Comparison of ENCODE assay signal across 8 cellular contexts in the genomic region with DNA sequence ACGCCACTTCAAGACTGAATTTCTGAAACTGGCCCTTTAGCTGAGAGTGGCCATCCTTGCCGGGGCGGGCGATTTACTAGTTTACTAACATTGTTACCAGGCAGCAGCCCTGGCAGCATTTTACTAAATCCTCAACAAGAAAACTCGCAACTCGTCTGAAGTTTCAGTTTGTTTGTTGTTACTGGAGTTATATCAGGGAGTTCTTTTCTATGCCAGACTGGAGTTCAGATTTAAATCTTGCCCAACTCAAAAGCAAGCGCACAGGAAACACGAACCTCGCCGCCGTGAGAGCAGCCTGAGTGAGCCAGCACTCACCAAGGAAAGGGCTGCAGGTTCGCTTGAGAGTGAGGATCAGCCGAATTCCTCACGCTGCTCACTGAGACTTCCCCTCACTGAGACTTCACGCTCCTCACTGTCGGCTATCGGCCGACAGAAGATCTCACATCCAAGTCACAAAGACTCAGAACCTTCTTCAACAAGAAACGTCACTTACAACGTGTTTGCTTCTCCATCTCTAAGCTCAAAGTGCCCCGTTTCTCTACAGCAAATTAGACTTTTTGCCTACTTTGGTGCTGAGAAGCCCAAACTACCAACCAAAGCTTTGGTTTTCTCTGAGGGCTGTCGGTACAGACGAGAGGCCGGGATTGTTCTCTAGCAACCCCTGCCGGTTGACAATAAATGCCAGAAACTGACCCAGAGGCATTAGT.
DNase-seq lines count a peak whose midpoint lies in the region; ATAC-seq and TF ChIP-seq lines count a peak whose summit lies in the region.

No MANE protein-coding gene starts in this region.

- intact Hi-C loops in colonic mucosa (cut with DNase I), result loop anchor here (5.0 to 10.0 kb wide), 2 partner anchors 73 to 220 kb away; no protein-coding TSS in a partner anchor

- H3K27ac Mint-ChIP-seq in CD4-positive, CD25-positive, alpha-beta regulatory T cell, result peak overlapping the region; percentile 57 to 87 (median 61)
- H3K27ac Mint-ChIP-seq in IgD-negative memory B cell, result peak overlapping the region in 1 of 3 donors; percentile 0

- TF ChIP-seq CTCF in colonic mucosa (IDR thresholded peaks at IDR 0.05), result peak; percentile 69

- no peaks in the 10 kb centered on the region for H3K36me3 ChIP-seq in CD4-positive, CD25-positive, alpha-beta regulatory T cell (ENCODE audit: control insufficient read depth, insufficient read depth, low read length)
- H3K36me3 ChIP-seq in colonic mucosa, result no peaks in the 10 kb centered on the region

- H3K9me3 Mint-ChIP-seq in CD4-positive, CD25-positive, alpha-beta regulatory T cell, result no peaks in the 10 kb centered on the region
- H3K9me3 Mint-ChIP-seq in IgD-negative memory B cell, result no peaks in the 10 kb centered on the region

- DNase-seq in CD4-positive, CD25-positive, alpha-beta regulatory T cell, result peak; percentile 46 to 86 (median 72)
- peak; percentile 61 to 68 for DNase-seq in activated CD4-positive, alpha-beta T cell treated with anti-CD3 and anti-CD28 coated beads for 4 hours
- DNase-seq in colonic mucosa, result peak; percentile 69
- peak; percentile 75 for DNase-seq in left lobe of liver (ENCODE audit: low spot score)
- peak; percentile 51 for DNase-seq in stimulated activated CD4-positive, alpha-beta T cell treated with anti-CD3 and anti-CD28 coated beads, Interleukin-4, amount 100 ng/mL, for 1 hour
- DNase-seq in GF-D8 (lab: John Stamatoyannopoulos, UW), result no peak

- peak overlapping the region; percentile 89 for H3K4me3 ChIP-seq in CD4-positive, CD25-positive, alpha-beta regulatory T cell (ENCODE audit: low read depth, low read length)
- peak overlapping the region; percentile 30 for H3K4me3 ChIP-seq in colonic mucosa

- peak overlapping the region; percentile 30 for H3K27ac ChIP-seq in CD4-positive, CD25-positive, alpha-beta regulatory T cell (ENCODE audit: insufficient read depth, low read length, poor library complexity, severe bottlenecking)
- no peak overlapping the region for H3K27ac ChIP-seq in colonic mucosa

- ATAC-seq in CD4-positive, CD25-positive, alpha-beta regulatory T cell (ENCODE audit: low read depth in 2 of 2), result peak; percentile 88 to 94
- ATAC-seq in GM21381 (IDR thresholded peaks at IDR 0.05; ENCODE audit: unreplicated experiment) (peak; percentile 82), left lobe of liver (peak; percentile 91)

- peaks cover 6 to 16% (median 9%) of the 10 kb centered on the region in 4 donors for H3K4me1 Mint-ChIP-seq in CD4-positive, CD25-positive, alpha-beta regulatory T cell
- H3K4me1 Mint-ChIP-seq in IgD-negative memory B cell, result peaks cover 0 to 4% (median 4%) of the 10 kb centered on the region in 3 donors

- H3K9me3 ChIP-seq in CD4-positive, CD25-positive, alpha-beta regulatory T cell (ENCODE audit: control insufficient read depth in 2 of 2, low read length in 2 of 2), result no peaks in the 10 kb centered on the region
- H3K9me3 ChIP-seq in colonic mucosa, result no peaks in the 10 kb centered on the region

- peaks cover 10% of the 10 kb centered on the region for H3K4me1 ChIP-seq in CD4-positive, CD25-positive, alpha-beta regulatory T cell (ENCODE audit: control insufficient read depth, insufficient read depth, low read length, poor library complexity, severe bottlenecking)
- H3K4me1 ChIP-seq in colonic mucosa, result no peaks in the 10 kb centered on the region

- no peaks in the 10 kb centered on the region for H3K27me3 ChIP-seq in CD4-positive, CD25-positive, alpha-beta regulatory T cell (ENCODE audit: control insufficient read depth, insufficient read depth, low read length)
- H3K27me3 ChIP-seq in colonic mucosa, result no peaks in the 10 kb centered on the region

- no peaks in the 10 kb centered on the region for H3K36me3 Mint-ChIP-seq in CD4-positive, CD25-positive, alpha-beta regulatory T cell
- no peaks in the 10 kb centered on the region for H3K36me3 Mint-ChIP-seq in IgD-negative memory B cell

- peak overlapping the region; percentile 69 to 86 (median 77) for H3K4me3 Mint-ChIP-seq in CD4-positive, CD25-positive, alpha-beta regulatory T cell
- H3K4me3 Mint-ChIP-seq in IgD-negative memory B cell, result peak overlapping the region; percentile 63 to 94 (median 86)

- peaks cover 21% of the 10 kb centered on the region for H3K27me3 Mint-ChIP-seq in CD4-positive, CD25-positive, alpha-beta regulatory T cell
- peaks cover 5% of the 10 kb centered on the region for H3K27me3 Mint-ChIP-seq in IgD-negative memory B cell

- peak overlapping the region; percentile 6 to 62 for H3K9ac ChIP-seq in colonic mucosa (ENCODE audit: low read depth in 2 of 2, low read length in 2 of 2)
